In the genomic region with DNA sequence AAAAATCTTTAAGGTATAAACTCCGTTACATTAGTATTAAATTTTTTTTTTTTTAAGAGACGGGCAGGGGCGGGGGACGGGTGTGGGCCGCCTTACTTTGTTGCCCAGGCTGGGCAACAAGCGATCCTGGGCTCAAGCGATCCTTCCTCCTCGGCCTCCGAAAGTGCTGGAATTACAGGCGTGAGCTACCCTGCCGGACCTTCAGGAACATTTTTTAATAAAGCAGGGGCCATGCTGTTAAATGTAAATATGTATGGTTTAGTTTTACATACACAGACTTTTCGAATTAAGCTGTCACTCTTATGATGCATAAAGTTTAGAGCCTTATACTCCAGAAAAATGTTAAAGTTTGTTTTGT, we compare ENCODE assay signal across 8 cellular contexts. TPM values are rescaled to one million over a fixed set of nuclear protein-coding genes. Genes with fewer than 3 reads are reported as not detected.
A peak's percentile ranks its signal among the peaks of the same experiment; 100 is the strongest.
DNase-seq lines count a peak whose midpoint lies in the region; TF ChIP-seq lines count a peak whose summit lies in the region.

No MANE protein-coding gene starts in this region.

- peak overlapping the region; percentile 88 for H3K4me3 ChIP-seq in Caco-2 (ENCODE audit: low read depth, low read length)
- H3K4me3 ChIP-seq in OCI-LY1 (ENCODE audit: low read depth, low read length, poor library complexity, severe bottlenecking), result peak overlapping the region; percentile 76
- H3K4me3 ChIP-seq in neuronal stem cell (ENCODE audit: low read length in 2 of 2), result peak overlapping the region; percentile 85 to 91

- H3K79me1 ChIP-seq in neuronal stem cell (ENCODE audit: low read depth, low read length), result peaks cover 8% of the 10 kb centered on the region

- no peaks in the 10 kb centered on the region for H3K27me3 Mint-ChIP-seq in Caco-2 (ENCODE audit: insufficient read depth, unreplicated experiment)
- H3K27me3 Mint-ChIP-seq in endothelial cell (ENCODE audit: unreplicated experiment), result peaks cover 3% of the 10 kb centered on the region

- H3K4me2 ChIP-seq in OCI-LY1 (ENCODE audit: low read length), result peak overlapping the region; percentile 76
- peak overlapping the region; percentile 22 for H3K4me2 ChIP-seq in neuronal stem cell (ENCODE audit: insufficient read depth, low read length, poor library complexity, severe bottlenecking)

- peaks cover 65% of the 10 kb centered on the region for H3K79me2 ChIP-seq in OCI-LY1 (ENCODE audit: insufficient read depth, low read length)

- H3K9me3 Mint-ChIP-seq in Caco-2 (ENCODE audit: unreplicated experiment) (no peaks in the 10 kb centered on the region), endothelial cell (ENCODE audit: unreplicated experiment) (no peaks in the 10 kb centered on the region)

- H3K9ac ChIP-seq in OCI-LY1 (ENCODE audit: low read length) (peak overlapping the region; percentile 82), neuronal stem cell (ENCODE audit: low read depth, low read length, poor library complexity) (no peak overlapping the region)

- intact Hi-C loops in Caco-2 (cut with micrococcal nuclease; ENCODE audit: unreplicated experiment), result loop anchor here (5.0 kb wide), 1 partner anchor 35 kb away; no protein-coding TSS in a partner anchor

- no peak for DNase-seq in Caco-2
- DNase-seq in endothelial cell (ENCODE audit: low spot score), result peak; percentile 7
- no peak for DNase-seq in neuronal stem cell (ENCODE audit: low spot score)
- DNase-seq in NCI-H226, result no peak
- DNase-seq in NCI-H1930 (lab: John Stamatoyannopoulos, UW), result no peak
- no peak for DNase-seq in iPS-NIHi11 (ENCODE audit: low spot score)
- DNase-seq in stimulated activated naive CD4-positive, alpha-beta T cell (lab: John Stamatoyannopoulos, UW), result no peak

- H3K27me3 ChIP-seq in Caco-2 (replicated peaks; ENCODE audit: control insufficient read depth, insufficient read depth, low read length) (no peaks in the 10 kb centered on the region), OCI-LY1 (ENCODE audit: insufficient read depth, low read length) (no peaks in the 10 kb centered on the region), neuronal stem cell (ENCODE audit: control insufficient read depth in 3 of 3, insufficient read depth in 3 of 3, low read depth in 1 of 3, low read length in 3 of 3) (no peaks in the 10 kb centered on the region)

- no peak overlapping the region for H2BK5ac ChIP-seq in neuronal stem cell (ENCODE audit: low read length)

- no peak overlapping the region for H2BK120ac ChIP-seq in neuronal stem cell (ENCODE audit: low read depth, low read length)

- H3K14ac ChIP-seq in neuronal stem cell (ENCODE audit: low read length), result no peak overlapping the region

- no peaks in the 10 kb centered on the region for H3F3A ChIP-seq in OCI-LY1 (ENCODE audit: insufficient read depth, low read length)

- peaks cover 24% of the 10 kb centered on the region for H3K4me1 Mint-ChIP-seq in Caco-2 (ENCODE audit: low read depth, unreplicated experiment)
- H3K4me1 Mint-ChIP-seq in endothelial cell (ENCODE audit: unreplicated experiment), result peaks cover 17% of the 10 kb centered on the region

- H2BK12ac ChIP-seq in neuronal stem cell (ENCODE audit: low read length), result no peak overlapping the region

- H3K4me3 Mint-ChIP-seq in Caco-2 (ENCODE audit: unreplicated experiment) (peak overlapping the region; percentile 97), endothelial cell (ENCODE audit: unreplicated experiment) (peak overlapping the region; percentile 97)

- POLR2A ChIA-PET in Caco-2 (lab: Charles Lee), result no interaction called here

- no peak overlapping the region for H2AK5ac ChIP-seq in neuronal stem cell (ENCODE audit: low read depth, low read length)

- H4K8ac ChIP-seq in neuronal stem cell (ENCODE audit: low read depth, low read length), result no peak overlapping the region

- BruUV-seq in Caco-2 (replicated peaks; lab: Mats Ljungman, UMichigan), result no TSS peak

- CTCF ChIA-PET in Caco-2 (lab: Charles Lee), result interaction anchor here (0.6 kb wide), 1 partner anchor 36 kb away, joined by 3 read pairs; no protein-coding TSS in a partner anchor

- H3K23ac ChIP-seq in neuronal stem cell (ENCODE audit: low read depth, low read length, poor library complexity), result no peak overlapping the region

- no peaks in the 10 kb centered on the region for H3K9me3 ChIP-seq in Caco-2
- H3K9me3 ChIP-seq in OCI-LY1 (ENCODE audit: low read length), result no peaks in the 10 kb centered on the region
- no peaks in the 10 kb centered on the region for H3K9me3 ChIP-seq in neuronal stem cell (replicated peaks in 1 of 2; ENCODE audit: control insufficient read depth in 2 of 2, insufficient read depth in 1 of 2, low read depth in 1 of 2, low read length in 2 of 2)

- H3K27ac Mint-ChIP-seq in Caco-2 (ENCODE audit: unreplicated experiment), result no peak overlapping the region
- H3K27ac Mint-ChIP-seq in endothelial cell (ENCODE audit: unreplicated experiment), result no peak overlapping the region

- H3K9me2 ChIP-seq in OCI-LY1 (ENCODE audit: low read depth, low read length), result no peaks in the 10 kb centered on the region

- TF ChIP-seq CTCF in Caco-2 (IDR thresholded peaks at IDR 0.05; ENCODE audit: insufficient read depth in 1 of 2, low read depth in 1 of 2, low read length in 1 of 2, severe bottlenecking in 1 of 2, unreplicated experiment in 1 of 2), result no peak
- no peak for TF ChIP-seq CTCF in OCI-LY1 (IDR thresholded peaks at IDR 0.05; ENCODE audit: low read length)
- TF ChIP-seq CTCF in endothelial cell (IDR thresholded peaks at IDR 0.05; ENCODE audit: unreplicated experiment), result no peak

- H3K4ac ChIP-seq in neuronal stem cell (ENCODE audit: low read length), result no peak overlapping the region

- H3K27ac ChIP-seq in OCI-LY1 (ENCODE audit: low read depth, low read length, poor library complexity, severe bottlenecking), result no peak overlapping the region
- no peak overlapping the region for H3K27ac ChIP-seq in neuronal stem cell (replicated peaks; ENCODE audit: low read length)

- H2BK15ac ChIP-seq in neuronal stem cell (ENCODE audit: low read length), result no peak overlapping the region

- no peak overlapping the region for H3K18ac ChIP-seq in neuronal stem cell (ENCODE audit: low read length)

- H3K36me3 ChIP-seq in Caco-2 (ENCODE audit: control insufficient read depth, insufficient read depth, low read length), result no peaks in the 10 kb centered on the region
- H3K36me3 ChIP-seq in OCI-LY1 (ENCODE audit: insufficient read depth, low read length), result no peaks in the 10 kb centered on the region; the same call in 1 of the 2 replicates
- peaks cover 0 to 6% of the 10 kb centered on the region in 2 donors for H3K36me3 ChIP-seq in neuronal stem cell (replicated peaks in 1 of 2; ENCODE audit: control insufficient read depth in 2 of 2, insufficient read depth in 2 of 2, low read length in 2 of 2)

- H4K91ac ChIP-seq in neuronal stem cell (ENCODE audit: low read depth, low read length, poor library complexity), result no peak overlapping the region

- H4K20me1 ChIP-seq in OCI-LY1 (ENCODE audit: insufficient read depth, low read length), result no peaks in the 10 kb centered on the region

- H3K4me1 ChIP-seq in Caco-2, result 0 out of 2 replicates have a peak, but pooled peaks cover 1% of the 10 kb centered on the region
- peaks cover 27% of the 10 kb centered on the region for H3K4me1 ChIP-seq in OCI-LY1 (ENCODE audit: insufficient read depth, low read length, severe bottlenecking)
- H3K4me1 ChIP-seq in neuronal stem cell (ENCODE audit: control insufficient read depth in 2 of 2, insufficient read depth in 1 of 2, low read depth in 1 of 2, low read length in 2 of 2), result peaks cover 2 to 3% of the 10 kb centered on the region in 2 donors

- WGBS in neuronal stem cell (ENCODE audit: extremely low coverage in 2 of 2, insufficient read length in 2 of 2, insufficient replicate concordance in 1 of 2), 2 donors, result no CpG with 5 or more reads among the region's 12 CpGs

- H2AFZ ChIP-seq in OCI-LY1 (ENCODE audit: low read length), result no peak overlapping the region
- no peak overlapping the region for H2AFZ ChIP-seq in neuronal stem cell (ENCODE audit: low read length)

- H3K36me3 Mint-ChIP-seq in Caco-2 (ENCODE audit: insufficient read depth, unreplicated experiment) (peaks cover 19% of the 10 kb centered on the region), endothelial cell (ENCODE audit: low read depth, unreplicated experiment) (peaks cover 4% of the 10 kb centered on the region)

RNA-seq across cellular contexts. Expression of a gene that starts 2.4 kb away (rescaled TPM):
- total RNA-seq in Caco-2 (2022) (17.9 and 18.7 TPM in 2 replicates), endothelial cell (ENCODE audit: unreplicated experiment) (14.6 TPM)
- polyA plus RNA-seq in neuronal stem cell (2013, experiment 1 of 2), result 13.7 TPM
- 13.8 TPM for polyA plus RNA-seq in neuronal stem cell (2013, experiment 2 of 2)
